In genomic region chr11:11931461-11932055, GRCh38 we compare ENCODE assay signal across 1 cellular context.
TF ChIP-seq lines count a peak whose summit lies in the region.

No MANE protein-coding gene starts in this region.

TF ChIP-seq in K562, 482 proteins besides CTCF, POLR2A, EP300 and RAD21 (continued from another document):
- TF ChIP-seq CEBPZ (IDR thresholded peaks at IDR 0.05; ENCODE audit: borderline replicate concordance, low read depth, low read length) (no peak), USF1 (CRISPR knock-in tag; IDR thresholded peaks at IDR 0.05) (peak; percentile 28; the same call in 1 of the 2 replicates), DDX20 (tag; IDR thresholded peaks at IDR 0.05; ENCODE audit: low read depth) (no peak), MLX (CRISPR knock-in tag; conservative IDR thresholded peaks at IDR 0.05) (no peak), ZKSCAN8 (CRISPR knock-in tag; IDR thresholded peaks at IDR 0.05) (no peak), USF2 (CRISPR knock-in tag; IDR thresholded peaks at IDR 0.05) (peak; percentile 62), ZNF830 (CRISPR knock-in tag; IDR thresholded peaks at IDR 0.05) (no peak), ZNF197 (CRISPR knock-in tag; IDR thresholded peaks at IDR 0.05; ENCODE audit: low read depth) (no peak), HDAC1 (IDR thresholded peaks at IDR 0.05) (no peak), HSF4 (CRISPR knock-in tag; IDR thresholded peaks at IDR 0.05; ENCODE audit: borderline replicate concordance) (no peak)
